ENCODE assay signal across 23 cellular contexts in the genomic region with DNA sequence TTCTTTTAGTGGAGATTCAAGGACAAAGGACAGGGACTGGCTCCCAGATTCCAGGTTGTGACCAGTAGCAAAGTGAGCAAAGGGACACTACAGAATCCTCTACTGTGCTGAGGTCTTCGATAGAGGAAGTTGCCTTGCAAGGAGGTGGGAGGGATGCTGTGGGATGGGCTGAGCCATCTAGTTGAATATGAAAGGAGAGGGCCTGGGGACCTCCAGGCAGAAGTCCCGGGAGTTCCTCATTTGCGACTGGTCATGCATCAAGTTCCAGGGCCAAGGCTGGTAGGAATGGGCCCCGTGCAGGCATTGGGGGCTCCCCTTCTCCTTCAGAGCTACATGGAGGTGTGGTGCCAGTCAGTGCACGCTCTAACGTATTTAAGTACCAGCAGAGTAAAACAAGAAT. TPM values are rescaled to one million over a fixed set of nuclear protein-coding genes. Genes with fewer than 3 reads are reported as not detected.
DNase-seq lines count a peak whose midpoint lies in the region; ATAC-seq and TF ChIP-seq lines count a peak whose summit lies in the region.
"Had no signal": no experiment of that assay in that cellular context is flagged by ENCODE, and none has a peak within 500 bp of the region (broad histone marks: within the 10 kb centered on the region; RNA-seq: fewer than 3 reads in every experiment).

No MANE protein-coding gene starts in this region.

- H3K9me3 ChIP-seq in spleen (peaks cover 0 to 21% (median 18%) of the 10 kb centered on the region in 8 donors), T-helper 17 cell (ENCODE audit: control insufficient read depth, low read length, poor library complexity, severe bottlenecking) (no peaks in the 10 kb centered on the region)
- H3K9me3 ChIP-seq: SJCRH30 had no signal

- H3K4me1 ChIP-seq in spleen, result no peaks in the 10 kb centered on the region
- H3K4me1 ChIP-seq: A549, SJCRH30 had no signal

- intact Hi-C loops in spleen (cut with DNase I; ENCODE audit: low total_unique reads), result no loop called here

- H3K27me3 Mint-ChIP-seq in WTC11 (ENCODE audit: low read depth) (peaks cover 4% of the 10 kb centered on the region; the same call in 1 of the 2 replicates), T-helper 17 cell (peaks cover 3% of the 10 kb centered on the region)

- H3K9me3 Mint-ChIP-seq in WTC11, result peaks cover 22% of the 10 kb centered on the region

- CTCF ChIA-PET in WTC11 (lab: Charles Lee), result no interaction called here

- POLR2A ChIA-PET in WTC11 (lab: Charles Lee), result no interaction called here

- H3K4me1 Mint-ChIP-seq in WTC11 (peaks cover 14% of the 10 kb centered on the region), T-helper 17 cell (no peaks in the 10 kb centered on the region)

- H3K27ac ChIP-seq in spleen, result no peak overlapping the region
- H3K27ac ChIP-seq: A549, BLaER1, HL-60, SJCRH30 had no signal

- ATAC-seq in WTC11, result peak; percentile 85
- ATAC-seq in T-helper 17 cell, result no peak
- no peak for ATAC-seq in GM21423 (IDR thresholded peaks at IDR 0.05; ENCODE audit: unreplicated experiment)
- ATAC-seq in GM18502 (IDR thresholded peaks at IDR 0.05; ENCODE audit: poor library complexity, unreplicated experiment), result no peak
- ATAC-seq: A549; CD8-positive, alpha-beta T cell; PC-3 had no signal

- H3K4me3 ChIP-seq in H7 (ENCODE audit: insufficient read depth, low read depth, low read length), result no peak overlapping the region
- H3K4me3 ChIP-seq in spleen, result no peak overlapping the region
- H3K4me3 ChIP-seq: A549, BLaER1, SJCRH30 had no signal

- H3K27ac Mint-ChIP-seq in WTC11 (no peak overlapping the region), T-helper 17 cell (no peak overlapping the region)
- H3K27ac Mint-ChIP-seq: CD8-positive, alpha-beta T cell had no signal

- H3K4me3 Mint-ChIP-seq in WTC11, result no peak overlapping the region
- no peak overlapping the region for H3K4me3 Mint-ChIP-seq in T-helper 17 cell
- H3K4me3 Mint-ChIP-seq: CD8-positive, alpha-beta T cell; H9 had no signal

- 49 to 64% (median 54%) methylated on average over 6 of the region's 6 CpGs for WGBS in spleen, 5 donors

- H3K36me3 Mint-ChIP-seq in WTC11 (peaks cover 11% of the 10 kb centered on the region), T-helper 17 cell (ENCODE audit: low read depth) (peaks cover 4% of the 10 kb centered on the region)

- no peak for TF ChIP-seq POLR2A in spleen (IDR thresholded peaks at IDR 0.05)

- DNase-seq in H7, result peak; percentile 60
- DNase-seq in MV-4-11 (lab: John Stamatoyannopoulos, UW), result peak; percentile 75
- no peak for DNase-seq in WTC11 (ENCODE audit: low spot score)
- DNase-seq in spleen, result peak; percentile 41
- DNase-seq in T-helper 17 cell, result no peak
- DNase-seq: CD8-positive, alpha-beta T cell; DMS53; H9; MM.1S; NCI-H1417; NCI-H187 treated with DMSO at 0.1 percent for 48 hours; NCI-H2227 treated with DMSO at 0.1 percent for 48 hours; NCI-H510A treated with DMSO at 0.1 percent for 48 hours; NCI-H774; PC-3; SJCRH30; SW 1271 had no signal

- no peak for TF ChIP-seq CTCF in WTC11 (IDR thresholded peaks at IDR 0.05)
- TF ChIP-seq CTCF in spleen (IDR thresholded peaks at IDR 0.05 in 8 of 11, conservative IDR thresholded peaks at IDR 0.05 in 3 of 11), result no peak

- no peaks in the 10 kb centered on the region for H3K27me3 ChIP-seq in H7 (ENCODE audit: control insufficient read depth, insufficient read depth, low read length)
- H3K27me3 ChIP-seq in spleen (replicated peaks in 1 of 7), result no peaks in the 10 kb centered on the region
- H3K27me3 ChIP-seq: BLaER1 had no signal

- H3K36me3 ChIP-seq in H7 (replicated peaks; ENCODE audit: control insufficient read depth, insufficient read depth, low read length) (no peaks in the 10 kb centered on the region), spleen (no peaks in the 10 kb centered on the region)
- H3K36me3 ChIP-seq: BLaER1, SJCRH30 had no signal

TF ChIP-seq in WTC11, 78 proteins besides CTCF, POLR2A, EP300 and RAD21:
- TF ChIP-seq ZNF416 (CRISPR knock-in tag; IDR thresholded peaks at IDR 0.05) (no peak), FOXJ3 (CRISPR knock-in tag; IDR thresholded peaks at IDR 0.05; ENCODE audit: borderline replicate concordance) (no peak), FOXP1 (CRISPR knock-in tag; IDR thresholded peaks at IDR 0.05; ENCODE audit: borderline replicate concordance) (no peak), ZNF232 (CRISPR knock-in tag; IDR thresholded peaks at IDR 0.05) (no peak), ZBTB21 (CRISPR knock-in tag; IDR thresholded peaks at IDR 0.05; ENCODE audit: borderline replicate concordance) (no peak), CREM (CRISPR knock-in tag; IDR thresholded peaks at IDR 0.05) (no peak), ETV6 (CRISPR knock-in tag; IDR thresholded peaks at IDR 0.05) (no peak), RELA (CRISPR knock-in tag; IDR thresholded peaks at IDR 0.05; ENCODE audit: borderline replicate concordance) (no peak), MXD4 (CRISPR knock-in tag; IDR thresholded peaks at IDR 0.05; ENCODE audit: borderline replicate concordance) (no peak), GRHL2 (CRISPR knock-in tag; IDR thresholded peaks at IDR 0.05; ENCODE audit: insufficient replicate concordance, severe bottlenecking) (no peak), SOX15 (CRISPR knock-in tag; IDR thresholded peaks at IDR 0.05) (no peak)
- TF ChIP-seq, protein P1, sequence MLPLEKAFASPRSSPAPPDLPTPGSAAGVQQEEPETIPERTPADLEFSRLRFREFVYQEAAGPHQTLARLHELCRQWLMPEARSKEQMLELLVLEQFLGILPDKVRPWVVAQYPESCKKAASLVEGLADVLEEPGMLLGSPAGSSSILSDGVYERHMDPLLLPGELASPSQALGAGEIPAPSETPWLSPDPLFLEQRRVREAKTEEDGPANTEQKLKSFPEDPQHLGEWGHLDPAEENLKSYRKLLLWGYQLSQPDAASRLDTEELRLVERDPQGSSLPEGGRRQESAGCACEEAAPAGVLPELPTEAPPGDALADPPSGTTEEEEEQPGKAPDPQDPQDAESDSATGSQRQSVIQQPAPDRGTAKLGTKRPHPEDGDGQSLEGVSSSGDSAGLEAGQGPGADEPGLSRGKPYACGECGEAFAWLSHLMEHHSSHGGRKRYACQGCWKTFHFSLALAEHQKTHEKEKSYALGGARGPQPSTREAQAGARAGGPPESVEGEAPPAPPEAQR (CRISPR knock-in tag; IDR thresholded peaks at IDR 0.05), result no peak
- TF ChIP-seq, protein P2, sequence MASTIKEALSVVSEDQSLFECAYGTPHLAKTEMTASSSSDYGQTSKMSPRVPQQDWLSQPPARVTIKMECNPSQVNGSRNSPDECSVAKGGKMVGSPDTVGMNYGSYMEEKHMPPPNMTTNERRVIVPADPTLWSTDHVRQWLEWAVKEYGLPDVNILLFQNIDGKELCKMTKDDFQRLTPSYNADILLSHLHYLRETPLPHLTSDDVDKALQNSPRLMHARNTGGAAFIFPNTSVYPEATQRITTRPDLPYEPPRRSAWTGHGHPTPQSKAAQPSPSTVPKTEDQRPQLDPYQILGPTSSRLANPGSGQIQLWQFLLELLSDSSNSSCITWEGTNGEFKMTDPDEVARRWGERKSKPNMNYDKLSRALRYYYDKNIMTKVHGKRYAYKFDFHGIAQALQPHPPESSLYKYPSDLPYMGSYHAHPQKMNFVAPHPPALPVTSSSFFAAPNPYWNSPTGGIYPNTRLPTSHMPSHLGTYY (CRISPR knock-in tag; IDR thresholded peaks at IDR 0.05), result no peak

RNA-seq across cellular contexts. Expression of a gene that starts 12.6 kb away (rescaled TPM):
- total RNA-seq in H7 (2014; rRNA removed; shearing (Covaris generic)), result 1.1 and 1.8 TPM in 2 replicates
- 7.9 to 11.8 TPM (median 8.3 TPM) in 3 replicates for total RNA-seq in WTC11 (2021)
- total RNA-seq in spleen, result 1 to 10 TPM in 6 of 7 donors, under 1 TPM in 1; 0.50 to 4.9 (median 2.7) TPM
- under 1 TPM; 0.21 to 0.74 (median 0.52) TPM for polyA plus RNA-seq in spleen
- total RNA-seq in T-helper 17 cell, result under 1 TPM in 1 of 2 donors, not detected in 1; 0.77 TPM
- total RNA-seq: HT1080 had no signal

RNA-seq across cellular contexts. Expression of a gene that starts 35.5 kb away (rescaled TPM):
- 0.48 and 3.2 TPM in 2 replicates for total RNA-seq in H7 (2014; rRNA removed; shearing (Covaris generic))
- total RNA-seq in WTC11 (2021), result 2.1 to 3.3 TPM (median 3.1 TPM) in 3 replicates
- 1 to 10 TPM; 2.6 to 5.2 (median 4.2) TPM for total RNA-seq in spleen
- 1 to 10 TPM in 1 of 3 donors, under 1 TPM in 2; 0.59 to 1.8 (median 0.85) TPM for polyA plus RNA-seq in spleen
- total RNA-seq in T-helper 17 cell, result not detected
- total RNA-seq: CD8-positive, alpha-beta T cell; SJCRH30 had no signal

RNA-seq across cellular contexts. Expression of a gene that starts 54.3 kb away (rescaled TPM):
- total RNA-seq in H7 (2014; rRNA removed; shearing (Covaris generic)), result 4.6 and 4.7 TPM in 2 replicates
- 9.4 to 10.8 TPM (median 10.3 TPM) in 3 replicates for total RNA-seq in WTC11 (2021)
- total RNA-seq in spleen, result 10 to 100 TPM in 1 of 7 donors, 1 to 10 TPM in 6; 4.6 to 10.8 (median 6.2) TPM
- under 1 TPM; 0.13 to 0.77 (median 0.29) TPM for polyA plus RNA-seq in spleen
- 1 to 10 TPM; 2.0 to 2.4 TPM for total RNA-seq in T-helper 17 cell
- total RNA-seq: PC-3 had no signal

Comparison
In these comparisons a context has a peak if more than half of its experiments do, and no peak if none do; other contexts are left out.
1. DNase-seq: peak in H7 (single experiment), MV-4-11 (single experiment) and spleen (single experiment); none in WTC11 (single experiment) and T-helper 17 cell (0 of 3).